Comparison of ENCODE assay signal across 8 cellular contexts in genomic region chr5:166282939-166283338, GRCh38.
"Had no signal": no experiment of that assay in that cellular context is flagged by ENCODE, and none has a peak within 500 bp of the region (broad histone marks: within the 10 kb centered on the region; RNA-seq: fewer than 3 reads in every experiment).

No MANE protein-coding gene starts in this region.

- H2AFZ ChIP-seq: GM23248 had no signal

- DNase-seq: GM23248, GOT3, H9, Karpas-422, KBM-7 had no signal

- H3K9ac ChIP-seq: GM23248, KMS-11 had no signal

- H3K27ac ChIP-seq: GM23248, KMS-11 had no signal

- H3K4me2 ChIP-seq: KMS-11 had no signal

- FAIRE-seq: H54, HTR-8/SVneo had no signal

- H3K4me3 ChIP-seq: GM23248 had no signal
